Comparison of ENCODE assay signal across 23 cellular contexts in the genomic region with DNA sequence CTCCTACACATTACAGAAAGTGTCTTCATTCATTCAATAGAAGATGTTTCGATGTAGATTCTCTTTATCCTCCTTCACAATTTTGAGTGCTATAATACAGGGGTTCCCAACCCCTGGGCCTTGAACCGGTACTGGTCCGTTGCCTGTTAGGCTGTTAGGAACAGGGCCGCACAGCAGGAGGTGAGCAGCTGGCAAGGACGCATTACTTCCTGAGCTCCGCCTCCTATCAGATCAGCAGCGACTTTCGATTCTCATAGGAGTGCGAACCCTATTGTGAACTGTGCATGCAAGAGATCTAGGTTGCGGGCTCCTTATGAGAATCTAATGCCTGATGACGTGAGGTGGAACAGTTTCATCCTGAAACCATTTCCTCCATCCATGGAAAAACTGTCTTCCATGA.
"Had no signal": no experiment of that assay in that cellular context is flagged by ENCODE, and none has a peak within 500 bp of the region (broad histone marks: within the 10 kb centered on the region; RNA-seq: fewer than 3 reads in every experiment).

No MANE protein-coding gene starts in this region.

- DNase-seq: activated CD8-positive, alpha-beta memory T cell treated with anti-CD3 and anti-CD28 coated beads for 24 hours; activated CD8-positive, alpha-beta memory T cell treated with anti-CD3 and anti-CD28 coated beads, Interleukin-2, amount 50 U/mL, for 4 hours; activated T-cell treated with anti-CD3 and anti-CD28 coated beads, Interleukin-2, amount 50 U/mL, for 24 hours; adrenal gland; brain microvascular endothelial cell; caudate nucleus; effector CD8-positive, alpha-beta T cell; foreskin melanocyte; immature natural killer cell; kidney glomerular epithelial cell; naive thymus-derived CD4-positive, alpha-beta T cell; spleen; stimulated activated CD4-positive, alpha-beta T cell treated with anti-CD3 and anti-CD28 coated beads, Interleukin-4, amount 100 ng/mL, for 24 hours; stimulated activated naive CD8-positive, alpha-beta T cell treated with anti-CD3 and anti-CD28 coated beads, Interleukin-15, Interleukin-2, amounts not matched to agents 100 U/mL and 50 U/mL, for 24 hours; upper lobe of right lung had no signal

- H3K4me1 ChIP-seq: adrenal gland, ascending aorta, left lung, spleen, upper lobe of right lung had no signal

- H3K27ac Mint-ChIP-seq: activated naive CD8-positive, alpha-beta T cell; activated T-cell treated with anti-CD3 and anti-CD28 coated beads, Interleukin-2, amount 50 U/mL, for 24 hours; activated T-helper 17 cell treated with anti-CD3 and anti-CD28 coated beads, Interleukin-2, amount 50 U/mL, for 72 hours; dendritic cell treated with granulocyte-macrophage colony-stimulating factor and Interleukin-4, amounts not matched to agents 40 ng/mL and 50 ng/mL, for 4 days; immature natural killer cell; naive thymus-derived CD4-positive, alpha-beta T cell; progenitor cell of endocrine pancreas; T-helper 2 cell treated with Interferon-gamma antibody and Interleukin-4, amounts not matched to agents 5 μg/mL and 100 μg/mL, for 36 hours had no signal

- H3K27me3 Mint-ChIP-seq: activated T-cell treated with anti-CD3 and anti-CD28 coated beads, Interleukin-2, amount 50 U/mL, for 24 hours; dendritic cell treated with granulocyte-macrophage colony-stimulating factor and Interleukin-4, amounts not matched to agents 40 ng/mL and 50 ng/mL, for 4 days; progenitor cell of endocrine pancreas had no signal

- H3K27me3 ChIP-seq: adrenal gland, ascending aorta, brain microvascular endothelial cell, left lung, spleen, upper lobe of right lung had no signal

- H3K4me3 ChIP-seq: adrenal gland, ascending aorta, left lung, lung, spleen, upper lobe of right lung had no signal

- H3K9me3 Mint-ChIP-seq: activated T-cell treated with anti-CD3 and anti-CD28 coated beads, Interleukin-2, amount 50 U/mL, for 24 hours; activated T-helper 17 cell treated with anti-CD3 and anti-CD28 coated beads, Interleukin-2, amount 50 U/mL, for 72 hours; dendritic cell treated with granulocyte-macrophage colony-stimulating factor and Interleukin-4, amounts not matched to agents 40 ng/mL and 50 ng/mL, for 4 days; T-helper 2 cell treated with Interferon-gamma antibody and Interleukin-4, amounts not matched to agents 5 μg/mL and 100 μg/mL, for 36 hours had no signal

- H3K4me3 Mint-ChIP-seq: activated naive CD8-positive, alpha-beta T cell; activated T-cell treated with anti-CD3 and anti-CD28 coated beads, Interleukin-2, amount 50 U/mL, for 24 hours; activated T-helper 17 cell treated with anti-CD3 and anti-CD28 coated beads, Interleukin-2, amount 50 U/mL, for 72 hours; dendritic cell treated with granulocyte-macrophage colony-stimulating factor and Interleukin-4, amounts not matched to agents 40 ng/mL and 50 ng/mL, for 4 days; immature natural killer cell; naive thymus-derived CD4-positive, alpha-beta T cell; T-helper 2 cell treated with Interferon-gamma antibody and Interleukin-4, amounts not matched to agents 5 μg/mL and 100 μg/mL, for 36 hours had no signal

- H3K9me3 ChIP-seq: adrenal gland, ascending aorta, left lung, spleen, upper lobe of right lung had no signal

- H3K27ac ChIP-seq: adrenal gland, ascending aorta, brain microvascular endothelial cell, left lung, spleen, upper lobe of right lung had no signal

- H3K36me3 Mint-ChIP-seq: activated naive CD8-positive, alpha-beta T cell; immature natural killer cell; naive thymus-derived CD4-positive, alpha-beta T cell had no signal

- H3K36me3 ChIP-seq: adrenal gland, ascending aorta, brain microvascular endothelial cell, left lung, spleen, upper lobe of right lung had no signal

- H3K4me1 Mint-ChIP-seq: activated T-helper 17 cell treated with anti-CD3 and anti-CD28 coated beads, Interleukin-2, amount 50 U/mL, for 72 hours; immature natural killer cell; naive thymus-derived CD4-positive, alpha-beta T cell had no signal
